8 cellular contexts compared by ENCODE assay signal in the genomic region with DNA sequence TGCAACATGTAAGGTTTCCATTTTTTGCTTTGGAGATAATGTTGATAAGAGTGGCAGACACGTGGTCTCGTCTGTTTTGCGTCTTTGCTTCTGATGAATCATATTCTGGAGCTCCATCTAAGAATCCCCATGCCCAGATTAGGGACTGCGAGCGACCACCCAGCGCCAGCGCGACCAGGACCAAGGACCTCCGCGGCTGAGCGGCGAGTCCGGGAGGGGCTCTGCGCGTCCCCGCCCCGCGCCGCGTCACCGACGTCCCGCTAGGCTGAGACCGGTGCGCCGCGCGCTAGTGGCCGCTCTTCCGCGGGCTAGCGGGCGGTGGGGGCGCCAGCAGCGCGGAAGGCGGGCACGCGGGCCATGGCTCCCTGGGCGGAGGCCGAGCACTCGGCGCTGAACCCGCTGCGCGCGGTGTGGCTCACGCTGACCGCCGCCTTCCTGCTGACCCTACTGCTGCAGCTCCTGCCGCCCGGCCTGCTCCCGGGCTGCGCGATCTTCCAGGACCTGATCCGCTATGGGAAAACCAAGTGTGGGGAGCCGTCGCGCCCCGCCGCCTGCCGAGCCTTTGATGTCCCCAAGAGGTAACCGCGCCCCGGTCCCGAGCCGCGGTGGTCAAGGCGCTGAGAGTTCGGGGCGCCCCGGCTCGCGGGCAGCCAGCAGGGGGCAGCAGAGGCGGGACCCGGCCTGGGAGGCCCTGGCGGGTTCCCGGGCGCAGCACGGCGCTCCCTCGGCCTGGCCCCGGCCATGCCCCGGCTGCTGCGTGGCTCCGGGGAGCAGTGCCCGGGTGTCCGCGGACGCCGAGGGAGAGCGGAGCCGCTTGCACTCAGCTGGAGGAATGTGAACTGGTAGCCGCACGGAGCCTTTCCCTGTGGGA. TPM values are rescaled to one million over a fixed set of nuclear protein-coding genes. Genes with fewer than 3 reads are reported as not detected.
DNase-seq lines count a peak whose midpoint lies in the region; ATAC-seq, FAIRE-seq and TF ChIP-seq lines count a peak whose summit lies in the region.

A gene (plus strand): TSS at position 263 of the 871 bp plus-strand sequence. CDS start 95 bp downstream, at position 358.

- H3K9me3 ChIP-seq in left ventricle myocardium inferior (replicated peaks) (no peaks in the 10 kb centered on the region), psoas muscle (no peaks in the 10 kb centered on the region)

- peak within 1 kb of the TSS; percentile 98 for H3K27ac ChIP-seq in left ventricle myocardium inferior (replicated peaks)
- peak within 1 kb of the TSS; percentile 93 for H3K27ac ChIP-seq in psoas muscle

- TF ChIP-seq CTCF in GM13976 (IDR thresholded peaks at IDR 0.05; ENCODE audit: borderline replicate concordance, control extremely low read depth, extremely low read depth, insufficient read depth, missing control alignments) (peak; percentile 96), left ventricle myocardium inferior (IDR thresholded peaks at IDR 0.05; ENCODE audit: borderline replicate concordance) (peak; percentile 98), psoas muscle (IDR thresholded peaks at IDR 0.05) (peak; percentile 98)

- H3K4me3 ChIP-seq in left ventricle myocardium inferior (peak within 1 kb of the TSS; percentile 82), psoas muscle (peak within 1 kb of the TSS; percentile 75)

- DNase-seq in GM13976 (ENCODE audit: low spot score) (peak; percentile 94), NCI-H1092 treated with DMSO at 0.1 percent for 48 hours (lab: John Stamatoyannopoulos, UW) (peak; percentile 85), T-helper 1 cell (peak; percentile 49 to 81 (median 66)), amniotic epithelial cell (ENCODE audit: low read depth) (peak; percentile 53), left ventricle myocardium inferior (peak; percentile 89), psoas muscle (peak; percentile 89 to 93), urothelium cell line (ENCODE audit: low spot score) (peak; percentile 94)

- WGBS in psoas muscle, 3 donors, result 0 to 1% (median 1%) methylated on average over 74 to 95 of the region's 95 CpGs

- peak; percentile 74 for FAIRE-seq in urothelium cell line (lab: Jason Lieb, UNC)

- peak; percentile 96 for ATAC-seq in HG02642 (IDR thresholded peaks at IDR 0.05; ENCODE audit: poor library complexity, unreplicated experiment)
- ATAC-seq in psoas muscle, result peak; percentile 96 to 98 (median 97)

- in situ Hi-C loops in GM13976 (cut with MboI; ENCODE audit: low sequenced_read_pairs, unreplicated experiment), result loop anchor here (25.0 kb wide), 1 partner anchor 391 kb away; no protein-coding TSS in a partner anchor

- H3K27me3 ChIP-seq in left ventricle myocardium inferior (ENCODE audit: low read depth) (no peaks in the 10 kb centered on the region), psoas muscle (ENCODE audit: insufficient read depth in 3 of 3, low read length in 2 of 3) (no peaks in the 10 kb centered on the region)

- no peaks in the 10 kb centered on the region for H3K36me3 ChIP-seq in left ventricle myocardium inferior
- no peaks in the 10 kb centered on the region for H3K36me3 ChIP-seq in psoas muscle (ENCODE audit: insufficient read depth in 1 of 2, low read depth in 1 of 2)

- intact Hi-C loops in left ventricle myocardium inferior (cut with micrococcal nuclease) (loop anchor here (10.0 kb wide), 1 partner anchor 199 kb away; a partner anchor contains a TSS), psoas muscle (cut with DNase I) (loop anchor here (2.0 to 10.0 kb wide), 5 partner anchors 49 to 509 kb away; a partner anchor contains a TSS)

- H3K4me1 ChIP-seq in left ventricle myocardium inferior (peaks cover 30% of the 10 kb centered on the region), psoas muscle (peaks cover 20% of the 10 kb centered on the region)

RNA-seq across cellular contexts. Expression of the gene that starts here (rescaled TPM):
- 6.8 TPM for total RNA-seq in left ventricle myocardium inferior
- 1 to 10 TPM; 4.0 to 8.6 (median 6.4) TPM for total RNA-seq in psoas muscle
- polyA plus RNA-seq in psoas muscle, result 1 to 10 TPM; 2.1 to 3.2 (median 3.1) TPM

Comparison
In these comparisons a context has a peak if more than half of its experiments do, and no peak if none do; other contexts are left out.
1. Peak in every context shown above with its lines: DNase-seq, ATAC-seq, H3K4me3 ChIP-seq and H3K27ac ChIP-seq.